ENCODE assay signal across 24 cellular contexts in the genomic region with DNA sequence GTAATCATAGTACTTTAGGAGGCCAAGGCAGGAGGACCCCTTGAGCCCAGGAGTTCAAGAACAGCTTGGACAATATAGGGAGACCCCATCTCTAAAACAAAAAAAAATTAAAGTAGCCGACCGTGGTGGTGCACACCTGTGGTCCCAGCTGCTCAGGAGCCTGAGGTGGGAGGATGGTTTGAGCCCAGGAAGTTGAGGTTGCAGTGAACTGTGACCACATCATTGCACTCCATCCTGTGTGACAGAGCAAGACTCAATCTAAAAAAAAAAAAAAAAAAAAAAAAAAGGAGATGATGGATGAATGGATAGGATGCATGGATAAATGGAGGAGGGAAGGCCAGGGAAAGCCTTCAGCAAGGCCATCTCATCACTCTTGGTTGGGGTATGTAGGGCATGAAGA. TPM values are rescaled to one million over a fixed set of nuclear protein-coding genes. Genes with fewer than 3 reads are reported as not detected.
"Had no signal": no experiment of that assay in that cellular context is flagged by ENCODE, and none has a peak within 500 bp of the region (broad histone marks: within the 10 kb centered on the region; RNA-seq: fewer than 3 reads in every experiment).

No MANE protein-coding gene starts in this region.

- ATAC-seq: activated T-cell treated with anti-CD3 and anti-CD28 coated beads, Interleukin-2, amount 50 U/mL, for 72 hours; esophagus mucosa; heart right ventricle; left lobe of liver; lower lobe of right lung; mucosa of descending colon; right lobe of liver; stimulated activated naive CD8-positive, alpha-beta T cell treated with anti-CD3 and anti-CD28 coated beads, Interleukin-15, Interleukin-2, amounts not matched to agents 100 U/mL and 50 U/mL, for 24 hours had no signal

- H3K27ac Mint-ChIP-seq: activated B cell treated with CpG ODN at 0.5 μM for 24 hours; activated T-cell treated with anti-CD3 and anti-CD28 coated beads, Interleukin-2, amount 50 U/mL, for 72 hours; endodermal cell; natural killer cell treated with Interleukin-12 subunit alpha and Interleukin-12 subunit beta and Interleukin-15 and Interleukin-18, amount 100 ng/mL, for 72 hours; T-helper 2 cell treated with Interferon-gamma antibody and Interleukin-4, amounts not matched to agents 5 μg/mL and 100 μg/mL, for 36 hours had no signal

- H3K9me3 Mint-ChIP-seq: activated B cell treated with CpG ODN at 0.5 μM for 24 hours; activated T-cell treated with anti-CD3 and anti-CD28 coated beads, Interleukin-2, amount 50 U/mL, for 72 hours; endodermal cell; natural killer cell treated with Interleukin-12 subunit alpha and Interleukin-12 subunit beta and Interleukin-15 and Interleukin-18, amount 100 ng/mL, for 72 hours; T-helper 2 cell treated with Interferon-gamma antibody and Interleukin-4, amounts not matched to agents 5 μg/mL and 100 μg/mL, for 36 hours had no signal

- H3K36me3 Mint-ChIP-seq: natural killer cell treated with Interleukin-12 subunit alpha and Interleukin-12 subunit beta and Interleukin-15 and Interleukin-18, amount 100 ng/mL, for 72 hours had no signal

- H3K4me3 Mint-ChIP-seq: activated B cell treated with CpG ODN at 0.5 μM for 24 hours; activated T-cell treated with anti-CD3 and anti-CD28 coated beads, Interleukin-2, amount 50 U/mL, for 72 hours; endodermal cell; natural killer cell treated with Interleukin-12 subunit alpha and Interleukin-12 subunit beta and Interleukin-15 and Interleukin-18, amount 100 ng/mL, for 72 hours; T-helper 2 cell treated with Interferon-gamma antibody and Interleukin-4, amounts not matched to agents 5 μg/mL and 100 μg/mL, for 36 hours had no signal

- DNase-seq: activated B cell treated with CpG ODN at 0.5 μM for 24 hours; activated CD4-positive, alpha-beta T cell treated with anti-CD3 and anti-CD28 coated beads, Interleukin-2, amount 50 U/mL, for 4 hours; activated naive CD4-positive, alpha-beta T cell; activated T-cell treated with anti-CD3 and anti-CD28 coated beads for 4 hours; activated T-cell treated with anti-CD3 and anti-CD28 coated beads, Interleukin-2, amount 50 U/mL, for 72 hours; amniotic stem cell; brain microvascular endothelial cell; endodermal cell; foreskin fibroblast; heart right ventricle; kidney glomerular epithelial cell; lower lobe of right lung; mesendoderm; mucosa of descending colon; right lobe of liver; stimulated activated CD4-positive, alpha-beta T cell treated with anti-CD3 and anti-CD28 coated beads, Interleukin-2, amount 100 ng/mL, for 48 hours; stimulated activated naive CD8-positive, alpha-beta T cell treated with anti-CD3 and anti-CD28 coated beads, Interleukin-15, Interleukin-2, amounts not matched to agents 100 U/mL and 50 U/mL, for 24 hours; testis; trophoblast cell had no signal

- H3K4me3 ChIP-seq: coronary artery, heart right ventricle, lower lobe of right lung, mucosa of descending colon, right lobe of liver, testis had no signal

RNA-seq across cellular contexts. Expression of a gene that starts 54.7 kb away (rescaled TPM):
- total RNA-seq: activated B cell treated with CpG ODN at 0.5 μM for 24 hours; natural killer cell treated with Interleukin-12 subunit alpha and Interleukin-12 subunit beta and Interleukin-15 and Interleukin-18, amount 100 ng/mL, for 72 hours had no signal
